In genomic region chr3:45760878-45761711, GRCh38 we compare ENCODE assay signal across 8 cellular contexts. TPM values are rescaled to one million over a fixed set of nuclear protein-coding genes. Genes with fewer than 3 reads are reported as not detected.
DNase-seq lines count a peak whose midpoint lies in the region; ATAC-seq and TF ChIP-seq lines count a peak whose summit lies in the region.

No MANE protein-coding gene starts in this region.

- H3K4me2 ChIP-seq in GM23338 (peak overlapping the region; percentile 35; the same call in 1 of the 2 replicates), neuronal stem cell (ENCODE audit: insufficient read depth, low read length, poor library complexity, severe bottlenecking) (no peak overlapping the region)

- no peaks in the 10 kb centered on the region for H3K9me2 ChIP-seq in GM23338 (ENCODE audit: insufficient read depth)

- peaks cover 6% of the 10 kb centered on the region; the same call in 1 of the 2 replicates for H3K4me1 ChIP-seq in GM23338 (ENCODE audit: insufficient read depth)
- no peaks in the 10 kb centered on the region for H3K4me1 ChIP-seq in neuronal stem cell (ENCODE audit: control insufficient read depth in 2 of 2, insufficient read depth in 1 of 2, low read depth in 1 of 2, low read length in 2 of 2)

- no peaks in the 10 kb centered on the region for H3K36me3 ChIP-seq in GM23338 (ENCODE audit: insufficient read depth)
- H3K36me3 ChIP-seq in neuronal stem cell (replicated peaks in 1 of 2; ENCODE audit: control insufficient read depth in 2 of 2, insufficient read depth in 2 of 2, low read length in 2 of 2), result no peaks in the 10 kb centered on the region

- H2AFZ ChIP-seq in GM23338, result peak overlapping the region; percentile 99
- H2AFZ ChIP-seq in neuronal stem cell (ENCODE audit: low read length), result peak overlapping the region; percentile 76

- H3K27ac ChIP-seq in C4-2B (no peak overlapping the region), GM23338 (ENCODE audit: low read depth) (no peak overlapping the region), neuronal stem cell (replicated peaks; ENCODE audit: low read length) (no peak overlapping the region)

- H3K79me1 ChIP-seq in neuronal stem cell (ENCODE audit: low read depth, low read length), result no peaks in the 10 kb centered on the region

- H3F3A ChIP-seq in GM23338 (replicated peaks; ENCODE audit: low read depth), result no peaks in the 10 kb centered on the region

- intact Hi-C loops in activated CD8-positive, alpha-beta T cell treated with anti-CD3 and anti-CD28 coated beads for 36 hours (cut with micrococcal nuclease), result loop anchor here (2.0 to 5.0 kb wide), 3 partner anchors 81 to 318 kb away; partner anchors contain the start of gene LZTFL1

- H3K27me3 ChIP-seq in GM23338 (ENCODE audit: insufficient read depth) (no peaks in the 10 kb centered on the region), neuronal stem cell (ENCODE audit: control insufficient read depth in 3 of 3, insufficient read depth in 3 of 3, low read depth in 1 of 3, low read length in 3 of 3) (peaks cover 0 to 5% (median 0%) of the 10 kb centered on the region in 3 experiments)

- TF ChIP-seq CTCF in C4-2B (conservative IDR thresholded peaks at IDR 0.05) (peak; percentile 87), GM23338 (conservative IDR thresholded peaks at IDR 0.05; ENCODE audit: low read depth in 2 of 2) (peak; percentile 79 to 91)
- TF ChIP-seq CTCF in activated CD8-positive, alpha-beta T cell treated with anti-CD3 and anti-CD28 coated beads for 36 hours (IDR thresholded peaks at IDR 0.05), result peak; percentile 77

- POLR2A ChIA-PET in activated CD8-positive, alpha-beta T cell treated with anti-CD3 and anti-CD28 coated beads for 36 hours (lab: Charles Lee), result interaction anchor here (0.9 kb wide), 1 partner anchor 166 kb away, joined by 3 read pairs; no protein-coding TSS in a partner anchor

- H2AK5ac ChIP-seq in neuronal stem cell (ENCODE audit: low read depth, low read length), result no peak overlapping the region

- peak; percentile 85 for DNase-seq in GM23338 (ENCODE audit: low spot score)
- DNase-seq in NCI-H526 (lab: John Stamatoyannopoulos, UW), result peak; percentile 28 to 69
- peak; percentile 60 for DNase-seq in activated CD8-positive, alpha-beta T cell treated with anti-CD3 and anti-CD28 coated beads for 36 hours
- DNase-seq in fibroblast of the conjunctiva (ENCODE audit: low read depth), result peak; percentile 62
- DNase-seq in neuronal stem cell (ENCODE audit: low spot score), result peak; percentile 38
- DNase-seq in NCI-H1694 (lab: John Stamatoyannopoulos, UW), result no peak

- H3K23ac ChIP-seq in neuronal stem cell (ENCODE audit: low read depth, low read length, poor library complexity), result no peak overlapping the region

- no peaks in the 10 kb centered on the region for H3K9me3 Mint-ChIP-seq in GM23338
- H3K9me3 Mint-ChIP-seq in activated CD8-positive, alpha-beta T cell treated with anti-CD3 and anti-CD28 coated beads for 36 hours, result no peaks in the 10 kb centered on the region

- no peak overlapping the region for H3K4ac ChIP-seq in neuronal stem cell (ENCODE audit: low read length)

- H3K9ac ChIP-seq in neuronal stem cell (ENCODE audit: low read depth, low read length, poor library complexity), result no peak overlapping the region

- no peak overlapping the region; the same call in 2 of the 3 replicates for H3K4me3 Mint-ChIP-seq in GM23338
- H3K4me3 Mint-ChIP-seq in activated CD8-positive, alpha-beta T cell treated with anti-CD3 and anti-CD28 coated beads for 36 hours, result no peak overlapping the region

- H3K27ac Mint-ChIP-seq in GM23338, result no peak overlapping the region
- no peak overlapping the region for H3K27ac Mint-ChIP-seq in activated CD8-positive, alpha-beta T cell treated with anti-CD3 and anti-CD28 coated beads for 36 hours

- H3K9me3 ChIP-seq in neuronal stem cell (replicated peaks in 1 of 2; ENCODE audit: control insufficient read depth in 2 of 2, insufficient read depth in 1 of 2, low read depth in 1 of 2, low read length in 2 of 2), result peaks cover 0 to 2% of the 10 kb centered on the region in 2 donors

- WGBS in neuronal stem cell (ENCODE audit: extremely low coverage in 2 of 2, insufficient read length in 2 of 2, insufficient replicate concordance in 1 of 2), 2 donors, result no CpG with 5 or more reads among the region's 14 CpGs

- H3K27me3 Mint-ChIP-seq in GM23338 (ENCODE audit: insufficient read depth, low read depth, poor library complexity), result peaks cover 10% of the 10 kb centered on the region
- H3K27me3 Mint-ChIP-seq in activated CD8-positive, alpha-beta T cell treated with anti-CD3 and anti-CD28 coated beads for 36 hours, result peaks cover 3% of the 10 kb centered on the region

- no peak overlapping the region for H3K14ac ChIP-seq in neuronal stem cell (ENCODE audit: low read length)

- H3K36me3 Mint-ChIP-seq in GM23338 (ENCODE audit: low read depth), result no peaks in the 10 kb centered on the region
- H3K36me3 Mint-ChIP-seq in activated CD8-positive, alpha-beta T cell treated with anti-CD3 and anti-CD28 coated beads for 36 hours (ENCODE audit: low read depth), result no peaks in the 10 kb centered on the region

- no peak overlapping the region for H4K91ac ChIP-seq in neuronal stem cell (ENCODE audit: low read depth, low read length, poor library complexity)

- H2BK5ac ChIP-seq in neuronal stem cell (ENCODE audit: low read length), result no peak overlapping the region

- H3K79me2 ChIP-seq in GM23338 (replicated peaks; ENCODE audit: insufficient read depth), result no peaks in the 10 kb centered on the region

- ATAC-seq in GM23338 (peak; percentile 92), HG03469 (IDR thresholded peaks at IDR 0.05; ENCODE audit: unreplicated experiment) (no peak)
- peak; percentile 77 for ATAC-seq in activated CD8-positive, alpha-beta T cell treated with anti-CD3 and anti-CD28 coated beads for 36 hours

- H3K4me1 Mint-ChIP-seq in GM23338, result peaks cover 18% of the 10 kb centered on the region
- peaks cover 2% of the 10 kb centered on the region for H3K4me1 Mint-ChIP-seq in activated CD8-positive, alpha-beta T cell treated with anti-CD3 and anti-CD28 coated beads for 36 hours (ENCODE audit: low read depth)

- no peak overlapping the region for H2BK15ac ChIP-seq in neuronal stem cell (ENCODE audit: low read length)

- no peak overlapping the region for H2BK120ac ChIP-seq in neuronal stem cell (ENCODE audit: low read depth, low read length)

- H2BK12ac ChIP-seq in neuronal stem cell (ENCODE audit: low read length), result no peak overlapping the region

- CTCF ChIA-PET in activated CD8-positive, alpha-beta T cell treated with anti-CD3 and anti-CD28 coated beads for 36 hours (lab: Charles Lee), result interaction anchor here (0.6 to 6.1 kb wide), 19 partner anchors 9 to 318 kb away, joined by 3 to 54 read pairs (median 5); no protein-coding TSS in a partner anchor

- H3K4me3 ChIP-seq in GM23338 (no peak overlapping the region), neuronal stem cell (ENCODE audit: low read length in 2 of 2) (no peak overlapping the region)

- H4K20me1 ChIP-seq in GM23338 (replicated peaks; ENCODE audit: insufficient read depth), result no peaks in the 10 kb centered on the region

- H4K8ac ChIP-seq in neuronal stem cell (ENCODE audit: low read depth, low read length), result no peak overlapping the region

- no peak overlapping the region for H3K18ac ChIP-seq in neuronal stem cell (ENCODE audit: low read length)

TF ChIP-seq in GM23338, 12 proteins besides CTCF, POLR2A, EP300 and RAD21:
- TF ChIP-seq STAT1 (IDR thresholded peaks at IDR 0.05; ENCODE audit: unreplicated experiment), result no peak
- peak; percentile 94 for TF ChIP-seq CREB1 (CRISPR knock-in tag; IDR thresholded peaks at IDR 0.05; ENCODE audit: low read depth)
TF ChIP-seq in GM23338: peak in this region for 1.

RNA-seq across cellular contexts. Expression of gene SLC6A20, which starts 35.2 kb away (rescaled TPM):
- total RNA-seq in GM23338 (2014; rRNA removed; shearing (Covaris generic)), result 0.14 TPM in 1 of 2 replicates, not detected in the other
- polyA plus RNA-seq in GM23338 (2016; fragmentation: Nextera tagmentation; extraction: Ambion mirVana), result 0.05 TPM in 1 of 2 replicates, not detected in the other
- total RNA-seq in activated CD8-positive, alpha-beta T cell treated with anti-CD3 and anti-CD28 coated beads for 36 hours, result not detected
- not detected for polyA plus RNA-seq in neuronal stem cell (2013, experiment 1 of 2)
- not detected for polyA plus RNA-seq in neuronal stem cell (2013, experiment 2 of 2)
